8 cellular contexts compared by ENCODE assay signal in the genomic region with DNA sequence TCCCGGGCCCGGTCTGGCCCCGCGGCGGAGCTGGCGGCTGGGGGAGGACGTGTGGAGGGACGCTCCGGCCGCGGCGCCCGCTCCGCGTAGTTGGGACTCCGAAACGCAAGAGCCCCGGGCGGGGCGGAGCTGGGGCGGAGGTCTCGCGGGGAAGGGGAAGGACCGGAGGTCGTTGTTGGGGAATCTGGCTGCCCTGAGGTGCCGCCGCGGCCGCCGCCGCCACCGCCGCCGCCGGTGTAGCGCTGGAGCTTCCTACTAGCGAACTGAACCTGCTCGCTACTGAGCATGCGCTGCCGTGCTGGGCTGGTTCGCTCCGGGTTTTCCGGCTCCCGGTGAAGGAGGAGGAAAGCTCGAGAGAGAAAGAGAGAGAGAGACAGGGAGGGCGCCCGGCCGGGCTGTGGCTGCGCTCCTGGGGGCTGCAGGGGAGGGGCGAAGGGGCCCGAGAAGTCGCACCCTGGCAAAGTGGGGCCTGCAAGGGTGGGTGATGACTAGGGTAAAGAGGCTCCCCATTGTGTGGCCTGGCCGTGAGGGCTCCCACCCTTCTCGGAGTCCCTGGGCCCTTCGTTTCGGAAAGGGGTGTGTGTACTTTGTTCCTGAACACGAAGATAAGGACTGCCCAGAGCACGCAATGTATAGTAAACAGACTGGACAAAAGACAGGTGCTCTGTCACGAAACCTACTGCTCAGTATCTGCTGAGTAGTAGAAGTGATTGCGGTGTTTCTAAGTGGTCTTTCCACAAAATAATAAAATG. TPM values are rescaled to one million over a fixed set of nuclear protein-coding genes. Genes with fewer than 3 reads are reported as not detected.
DNase-seq lines count a peak whose midpoint lies in the region; ATAC-seq and TF ChIP-seq lines count a peak whose summit lies in the region.

Gene SOS1 (minus strand): TSS at position 281 of the 752 bp plus-strand sequence. CDS start 629 bp downstream, outside the sequence.

- TF ChIP-seq POLR2A in GM19193 (IDR thresholded peaks at IDR 0.05; ENCODE audit: extremely low read depth, insufficient read depth, insufficient read length), result peak; percentile 82

- ATAC-seq in HG03432 (IDR thresholded peaks at IDR 0.05; ENCODE audit: unreplicated experiment), result peak; percentile 59

- peak; percentile 80 to 83 for DNase-seq in AML-193 (lab: John Stamatoyannopoulos, UW)
- peak; percentile 94 for DNase-seq in NCI-H460 (ENCODE audit: extremely low read depth, low read depth)
- DNase-seq in activated CD4-positive, CD25-positive, alpha-beta regulatory T cell treated with anti-CD3 and anti-CD28 coated beads, Interleukin-2, amount 50 U/mL, for 72 hours, result peak; percentile 87
- peak; percentile 95 for DNase-seq in cerebellar cortex (ENCODE audit: low spot score)
- peak; percentile 99 for DNase-seq in islet precursor cell
- DNase-seq in stimulated activated CD4-positive, alpha-beta T cell treated with anti-CD3 and anti-CD28 coated beads, Interleukin-12 subunit alpha, Interleukin-12 subunit beta, amount 100 ng/mL, for 48 hours (ENCODE audit: low read depth in 2 of 3, low spot score in 1 of 3), result peak; percentile 89 to 91 (median 90)

RNA-seq across cellular contexts. Expression of gene SOS1, which starts in this region (rescaled TPM):
- 19.0 and 21.2 TPM in 2 replicates for total RNA-seq in NCI-H460 (2014; rRNA removed; shearing (Covaris generic))
- 3.9 and 10.6 TPM in 2 replicates for polyA plus RNA-seq in NCI-H460 (2014; cell fraction: nucleus; rRNA removed)

Comparison
In these comparisons a context has a peak if more than half of its experiments do, and no peak if none do; other contexts are left out.
1. Peak in every context shown above with its lines: DNase-seq and ATAC-seq.